21 cellular contexts compared by ENCODE assay signal in genomic region chr14:90831821-90832220, GRCh38. TPM values are rescaled to one million over a fixed set of nuclear protein-coding genes. Genes with fewer than 3 reads are reported as not detected.
A peak's percentile ranks its signal among the peaks of the same experiment; 100 is the strongest.
DNase-seq lines count a peak whose midpoint lies in the region; ATAC-seq and TF ChIP-seq lines count a peak whose summit lies in the region.
"Had no signal": no experiment of that assay in that cellular context is flagged by ENCODE, and none has a peak within 500 bp of the region (broad histone marks: within the 10 kb centered on the region; RNA-seq: fewer than 3 reads in every experiment).

No MANE protein-coding gene starts in this region.

- no peak for ATAC-seq in stimulated activated effector memory CD8-positive, alpha-beta T cell treated with anti-CD3 and anti-CD28 coated beads, Interleukin-12 subunit alpha, Interleukin-12 subunit beta, amount 100 ng/mL, for 72 hours
- ATAC-seq: A549, HCT116, HepG2 had no signal

- H3K9me3 Mint-ChIP-seq in chondrocyte (ENCODE audit: low read depth) (no peaks in the 10 kb centered on the region), neural progenitor cell (peaks cover 3% of the 10 kb centered on the region)
- H3K9me3 Mint-ChIP-seq in stimulated activated effector memory CD8-positive, alpha-beta T cell treated with anti-CD3 and anti-CD28 coated beads, Interleukin-12 subunit alpha, Interleukin-12 subunit beta, amount 100 ng/mL, for 72 hours: no peaks in the 10 kb centered on the region
- H3K9me3 Mint-ChIP-seq: CD4-positive, alpha-beta memory T cell; HFFc6 had no signal

- no peak overlapping the region for H2AFZ ChIP-seq in neural progenitor cell (replicated peaks)

- H3K9ac ChIP-seq in neural progenitor cell: no peak overlapping the region

- H3K36me3 ChIP-seq in neural progenitor cell: no peaks in the 10 kb centered on the region

- peaks cover 1% of the 10 kb centered on the region for H3K27me3 Mint-ChIP-seq in chondrocyte (ENCODE audit: low read depth)
- peaks cover 11% of the 10 kb centered on the region for H3K27me3 Mint-ChIP-seq in neural progenitor cell (ENCODE audit: insufficient read depth, low read depth)

- no peaks in the 10 kb centered on the region for H3K4me1 ChIP-seq in neural progenitor cell
- H3K4me1 ChIP-seq: A549 had no signal

- H3K36me3 Mint-ChIP-seq in chondrocyte (ENCODE audit: low read depth): no peaks in the 10 kb centered on the region
- H3K36me3 Mint-ChIP-seq in neural progenitor cell: no peaks in the 10 kb centered on the region
- no peaks in the 10 kb centered on the region for H3K36me3 Mint-ChIP-seq in stimulated activated effector memory CD8-positive, alpha-beta T cell treated with anti-CD3 and anti-CD28 coated beads, Interleukin-12 subunit alpha, Interleukin-12 subunit beta, amount 100 ng/mL, for 72 hours
- H3K36me3 Mint-ChIP-seq: CD14-positive monocyte; CD4-positive, alpha-beta memory T cell had no signal

- H3K4me1 Mint-ChIP-seq in chondrocyte (ENCODE audit: low read depth): peaks cover 10% of the 10 kb centered on the region
- H3K4me1 Mint-ChIP-seq in neural progenitor cell: peaks cover 4% of the 10 kb centered on the region
- H3K4me1 Mint-ChIP-seq in stimulated activated effector memory CD8-positive, alpha-beta T cell treated with anti-CD3 and anti-CD28 coated beads, Interleukin-12 subunit alpha, Interleukin-12 subunit beta, amount 100 ng/mL, for 72 hours: peaks cover 37% of the 10 kb centered on the region

- H3K4me3 Mint-ChIP-seq in chondrocyte (ENCODE audit: unreplicated experiment): no peak overlapping the region
- H3K4me3 Mint-ChIP-seq in neural progenitor cell: no peak overlapping the region
- H3K4me3 Mint-ChIP-seq in stimulated activated effector memory CD8-positive, alpha-beta T cell treated with anti-CD3 and anti-CD28 coated beads, Interleukin-12 subunit alpha, Interleukin-12 subunit beta, amount 100 ng/mL, for 72 hours: no peak overlapping the region
- H3K4me3 Mint-ChIP-seq: CD14-positive monocyte; CD4-positive, alpha-beta memory T cell; HFFc6 had no signal

- H3F3A ChIP-seq in neural progenitor cell (ENCODE audit: low read depth): no peaks in the 10 kb centered on the region

- TF ChIP-seq CTCF in chondrocyte (IDR thresholded peaks at IDR 0.05): no peak
- TF ChIP-seq CTCF in neural progenitor cell (IDR thresholded peaks at IDR 0.05): no peak

- no peaks in the 10 kb centered on the region for H3K79me2 ChIP-seq in neural progenitor cell (ENCODE audit: low read depth)

- H3K4me3 ChIP-seq in neural progenitor cell: no peak overlapping the region
- H3K4me3 ChIP-seq: A549 had no signal

- H3K4me2 ChIP-seq in neural progenitor cell: no peak overlapping the region
- H3K4me2 ChIP-seq: A549 had no signal

- peaks cover 35% of the 10 kb centered on the region for H3K27me3 ChIP-seq in neural progenitor cell

- peak; percentile 31 for DNase-seq in activated effector memory CD4-positive, alpha-beta T cell treated with anti-CD3 and anti-CD28 coated beads, Interleukin-2, amount 50 U/mL, for 16 hours
- DNase-seq in activated effector memory CD4-positive, alpha-beta T cell treated with Interleukin-2 at 50 U/mL for 16 hours: no peak
- DNase-seq in chondrocyte (ENCODE audit: low spot score) (peak; percentile 56), neural progenitor cell (ENCODE audit: low spot score) (no peak), NCI-H2196 treated with DMSO at 0.1 percent for 48 hours (lab: John Stamatoyannopoulos, UW; ENCODE audit: unreplicated experiment) (no peak), inferior parietal cortex (ENCODE audit: extremely low spot score) (no peak)
- no peak for DNase-seq in stimulated activated effector memory CD8-positive, alpha-beta T cell treated with anti-CD3 and anti-CD28 coated beads, Interleukin-12 subunit alpha, Interleukin-12 subunit beta, amount 100 ng/mL, for 72 hours (ENCODE audit: low spot score in 2 of 2)
- DNase-seq in activated CD4-positive, alpha-beta T cell treated with anti-CD3 and anti-CD28 coated beads for 48 hours: no peak
- DNase-seq: AML-193; CD4-positive, alpha-beta memory T cell; DMS153; DMS79; GF-D8; GOT3; H7; HFFc6 had no signal

- no peaks in the 10 kb centered on the region for H4K20me1 ChIP-seq in neural progenitor cell (ENCODE audit: low read depth)

- H3K27ac Mint-ChIP-seq in chondrocyte (ENCODE audit: unreplicated experiment) (no peak overlapping the region), neural progenitor cell (peak overlapping the region; percentile 42)
- peak overlapping the region; percentile 9 for H3K27ac Mint-ChIP-seq in stimulated activated effector memory CD8-positive, alpha-beta T cell treated with anti-CD3 and anti-CD28 coated beads, Interleukin-12 subunit alpha, Interleukin-12 subunit beta, amount 100 ng/mL, for 72 hours
- H3K27ac Mint-ChIP-seq: CD14-positive monocyte; CD4-positive, alpha-beta memory T cell; HFFc6 had no signal

- no peaks in the 10 kb centered on the region for H3K9me3 ChIP-seq in neural progenitor cell (ENCODE audit: low read depth)
- H3K9me3 ChIP-seq: A549 had no signal

- no peak overlapping the region for H3K27ac ChIP-seq in neural progenitor cell
- H3K27ac ChIP-seq: 22Rv1, A549 had no signal

RNA-seq across cellular contexts. Expression of gene TTC7B, which starts 15.6 kb away (rescaled TPM):
- total RNA-seq in chondrocyte: 29.9 to 45.6 TPM (median 40.3 TPM) in 3 replicates
- 19.0 and 20.6 TPM in 2 replicates for total RNA-seq in neural progenitor cell (ENCODE audit: low replicate concordance)

Comparison
In these comparisons a context has a peak if more than half of its experiments do, and no peak if none do; other contexts are left out.
1. DNase-seq: peak in activated effector memory CD4-positive, alpha-beta T cell treated with anti-CD3 and anti-CD28 coated beads, Interleukin-2, amount 50 U/mL, for 16 hours (single experiment) and chondrocyte (single experiment); none in activated effector memory CD4-positive, alpha-beta T cell treated with Interleukin-2 at 50 U/mL for 16 hours (single experiment), neural progenitor cell (single experiment), stimulated activated effector memory CD8-positive, alpha-beta T cell treated with anti-CD3 and anti-CD28 coated beads, Interleukin-12 subunit alpha, Interleukin-12 subunit beta, amount 100 ng/mL, for 72 hours (0 of 2), activated CD4-positive, alpha-beta T cell treated with anti-CD3 and anti-CD28 coated beads for 48 hours (single experiment), NCI-H2196 treated with DMSO at 0.1 percent for 48 hours (single experiment) and inferior parietal cortex (single experiment).